Comparison of ENCODE assay signal across 18 cellular contexts in genomic region chr3:23115171-23115877, GRCh38.
DNase-seq lines count a peak whose midpoint lies in the region; ATAC-seq, FAIRE-seq and TF ChIP-seq lines count a peak whose summit lies in the region.
"Had no signal": no experiment of that assay in that cellular context is flagged by ENCODE, and none has a peak within 500 bp of the region (broad histone marks: within the 10 kb centered on the region; RNA-seq: fewer than 3 reads in every experiment).

No MANE protein-coding gene starts in this region.

- TF ChIP-seq CTCF in Loucy (conservative IDR thresholded peaks at IDR 0.05; ENCODE audit: low read length) (no peak), lung (IDR thresholded peaks at IDR 0.05; ENCODE audit: control extremely low read depth, extremely low read depth) (no peak), MM.1S (IDR thresholded peaks at IDR 0.05; ENCODE audit: low read length) (no peak)

- H3K4me3 ChIP-seq in Loucy (ENCODE audit: low read length, poor library complexity, severe bottlenecking): no peak overlapping the region
- no peak overlapping the region for H3K4me3 ChIP-seq in lung
- H3K4me3 ChIP-seq in MM.1S (ENCODE audit: low read length): no peak overlapping the region
- H3K4me3 ChIP-seq: ascending aorta had no signal

- TF ChIP-seq POLR2A in GM12891 (IDR thresholded peaks at IDR 0.05; ENCODE audit: low read depth, low read length): no peak

- 27 to 32% methylated on average over 3 of the region's 3 CpGs for WGBS in lung, 2 donors

- ATAC-seq in lung (ENCODE audit: insufficient read depth, low FRiP score) (peak; percentile 39), HG02885 (IDR thresholded peaks at IDR 0.05; ENCODE audit: poor library complexity, unreplicated experiment) (no peak)
- ATAC-seq: left ventricle myocardium superior had no signal

- H3K4me2 ChIP-seq in Loucy (ENCODE audit: low read depth, low read length, poor library complexity, severe bottlenecking) (peak overlapping the region; percentile 14), MM.1S (ENCODE audit: low read depth, low read length) (no peak overlapping the region)

- H3K9me3 ChIP-seq in Loucy (ENCODE audit: insufficient read depth, low read depth, low read length) (no peaks in the 10 kb centered on the region), lung (ENCODE audit: control insufficient read depth in 2 of 2, insufficient read depth in 1 of 2, low read length in 1 of 2) (no peaks in the 10 kb centered on the region), MM.1S (replicated peaks; ENCODE audit: insufficient read depth, low read length) (no peaks in the 10 kb centered on the region)
- H3K9me3 ChIP-seq: ascending aorta had no signal

- no peak overlapping the region for H3K9ac ChIP-seq in Loucy (ENCODE audit: low read depth, low read length, poor library complexity, severe bottlenecking)
- H3K9ac ChIP-seq in MM.1S (ENCODE audit: low read length): no peak overlapping the region

- no peak overlapping the region for H3K27ac ChIP-seq in lung (ENCODE audit: low read depth in 1 of 2, low read length in 1 of 2)
- H3K27ac ChIP-seq in MM.1S (ENCODE audit: low read length): no peak overlapping the region
- H3K27ac ChIP-seq: ascending aorta had no signal

- H3K27me3 ChIP-seq in Loucy (ENCODE audit: insufficient read depth, low read length, poor library complexity, severe bottlenecking) (no peaks in the 10 kb centered on the region), lung (ENCODE audit: control insufficient read depth, insufficient read depth) (no peaks in the 10 kb centered on the region), MM.1S (replicated peaks; ENCODE audit: insufficient read depth, low read length) (no peaks in the 10 kb centered on the region)
- H3K27me3 ChIP-seq: ascending aorta had no signal

- DNase-seq in GM12891 (ENCODE audit: insufficient read length, low spot score) (no peak), SK-MEL-5 (ENCODE audit: low read depth, low spot score) (peak; percentile 13), lung (ENCODE audit: low spot score) (no peak), MM.1S (no peak), NCI-H446 treated with DMSO at 0.1 percent for 48 hours (lab: John Stamatoyannopoulos, UW) (no peak)
- DNase-seq in activated CD4-positive, alpha-beta T cell treated with anti-CD3 and anti-CD28 coated beads for 1 hour: no peak
- DNase-seq: activated CD4-positive, alpha-beta T cell treated with anti-CD3 and anti-CD28 coated beads, Interleukin-2, amount 50 U/mL, for 48 hours; activated naive CD4-positive, alpha-beta T cell treated with Interleukin-2 at 50 U/mL for 16 hours; AML-193; Calu3; left ventricle myocardium superior; NCI-H1436 treated with DMSO at 0.1 percent for 48 hours; NCI-H345; stimulated activated CD4-positive, alpha-beta T cell treated with anti-CD3 and anti-CD28 coated beads, Interleukin-2, amount 100 ng/mL, for 24 hours had no signal

- H3K9me2 ChIP-seq in Loucy (replicated peaks; ENCODE audit: low read depth, low read length) (no peaks in the 10 kb centered on the region), MM.1S (replicated peaks; ENCODE audit: insufficient read depth, low read length) (no peaks in the 10 kb centered on the region)

- H4K20me1 ChIP-seq in Loucy (ENCODE audit: insufficient read depth, low read length, poor library complexity, severe bottlenecking) (no peaks in the 10 kb centered on the region), MM.1S (ENCODE audit: insufficient read depth, low read length) (no peaks in the 10 kb centered on the region)

- no peaks in the 10 kb centered on the region for H3K79me2 ChIP-seq in Loucy (ENCODE audit: insufficient read depth, low read length)
- no peaks in the 10 kb centered on the region for H3K79me2 ChIP-seq in MM.1S (ENCODE audit: low read length)

- in situ Hi-C loops in SK-MEL-5 (cut with HindIII; ENCODE audit: low pct_unique_long_range_greater_than_20kb, low sequenced_read_pairs): no loop called here

- H3K36me3 ChIP-seq in Loucy (ENCODE audit: insufficient read depth, low read length) (no peaks in the 10 kb centered on the region), lung (ENCODE audit: control insufficient read depth in 2 of 2, insufficient read depth in 2 of 2, low read length in 2 of 2) (no peaks in the 10 kb centered on the region), MM.1S (replicated peaks; ENCODE audit: insufficient read depth, low read length) (no peaks in the 10 kb centered on the region)
- H3K36me3 ChIP-seq: ascending aorta had no signal

- FAIRE-seq in GM12891 (lab: Jason Lieb, UNC): no peak
- FAIRE-seq: TTC549 had no signal

- H3F3A ChIP-seq in Loucy (ENCODE audit: low read depth) (no peaks in the 10 kb centered on the region), MM.1S (ENCODE audit: insufficient read depth, low read length) (no peaks in the 10 kb centered on the region)

- H3K4me1 ChIP-seq in Loucy (ENCODE audit: insufficient read depth, low read length, poor library complexity, severe bottlenecking): peaks cover 20% of the 10 kb centered on the region
- H3K4me1 ChIP-seq in lung (ENCODE audit: control insufficient read depth in 2 of 2, insufficient read depth in 2 of 2, low read length in 2 of 2): peaks cover 3% of the 10 kb centered on the region in 2 donors
- H3K4me1 ChIP-seq in MM.1S (ENCODE audit: low read length): no peaks in the 10 kb centered on the region

- H2AFZ ChIP-seq in Loucy (ENCODE audit: low read length) (no peak overlapping the region), MM.1S (ENCODE audit: low read length) (no peak overlapping the region)

TF ChIP-seq in GM12891, 5 proteins besides CTCF, POLR2A, EP300 and RAD21:
- peak; percentile 29; the same call in 1 of the 2 replicates for TF ChIP-seq SPI1 (IDR thresholded peaks at IDR 0.05; ENCODE audit: low read depth, low read length)
- TF ChIP-seq POU2F2 (IDR thresholded peaks at IDR 0.05; ENCODE audit: low read depth, low read length): no peak
TF ChIP-seq in GM12891: peak in this region for 1.
